In the genomic region with DNA sequence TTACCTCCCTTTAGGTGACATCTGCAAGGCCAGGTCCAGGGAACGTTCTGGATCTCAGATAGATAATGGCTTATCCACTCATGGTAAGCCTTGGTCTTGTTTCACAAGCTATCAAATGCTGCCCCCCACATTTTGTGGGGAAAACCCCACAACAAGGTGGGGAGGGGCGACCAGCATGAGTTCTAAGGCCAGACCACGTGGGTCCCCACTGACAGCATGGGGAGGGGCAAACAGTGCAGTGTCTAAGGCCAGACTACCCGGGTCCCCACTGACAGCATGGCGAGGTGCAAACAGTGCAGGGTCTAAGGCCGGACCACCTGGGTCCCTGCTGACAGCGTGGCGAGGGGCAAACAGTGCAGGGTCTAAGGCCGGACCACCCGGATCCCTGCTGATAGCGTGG, we compare ENCODE assay signal across 29 cellular contexts.
"Had no signal": no experiment of that assay in that cellular context is flagged by ENCODE, and none has a peak within 500 bp of the region (broad histone marks: within the 10 kb centered on the region; RNA-seq: fewer than 3 reads in every experiment).

No MANE protein-coding gene starts in this region.

- H3K4me3 ChIP-seq: adrenal gland, ascending aorta, esophagus squamous epithelium, heart right ventricle, left lung, lung, pancreas, psoas muscle, right atrium auricular region, tibial nerve had no signal

- H3K27me3 ChIP-seq: adrenal gland, ascending aorta, brain microvascular endothelial cell, esophagus squamous epithelium, heart right ventricle, left lung, pancreas, right atrium auricular region, tibial nerve had no signal

- H3K27ac ChIP-seq: adrenal gland, ascending aorta, brain microvascular endothelial cell, epithelial cell of prostate, esophagus squamous epithelium, heart right ventricle, left lung, neutrophil, pancreas, psoas muscle, right atrium auricular region had no signal

- H3K4me3 Mint-ChIP-seq: activated CD4-positive, alpha-beta memory T cell treated with anti-CD3 and anti-CD28 coated beads for 36 hours; activated naive CD4-positive, alpha-beta T cell treated with anti-CD3 and anti-CD28 coated beads for 36 hours; activated naive CD8-positive, alpha-beta T cell treated with anti-CD3 and anti-CD28 coated beads for 36 hours; activated T-helper 1 cell treated with anti-CD3 and anti-CD28 coated beads, Interleukin-12 subunit alpha, Interleukin-12 subunit beta, Interleukin-2, Interleukin-4 antibody, amounts not matched to agents 30 ng/mL and 10 ng/mL and 1 ng/mL, durations not matched to agents 14 hours and 24 hours and 36 hours; natural killer cell; T-helper 2 cell treated with Interferon-gamma antibody and Interleukin-4, amounts not matched to agents 5 μg/mL and 100 μg/mL, for 36 hours had no signal

- H3K9me3 Mint-ChIP-seq: activated CD4-positive, alpha-beta memory T cell treated with anti-CD3 and anti-CD28 coated beads for 36 hours; activated T-helper 1 cell treated with anti-CD3 and anti-CD28 coated beads, Interleukin-12 subunit alpha, Interleukin-12 subunit beta, Interleukin-2, Interleukin-4 antibody, amounts not matched to agents 30 ng/mL and 10 ng/mL and 1 ng/mL, durations not matched to agents 14 hours and 24 hours and 36 hours; T-helper 2 cell treated with Interferon-gamma antibody and Interleukin-4, amounts not matched to agents 5 μg/mL and 100 μg/mL, for 36 hours had no signal

- H3K27ac Mint-ChIP-seq: activated CD4-positive, alpha-beta memory T cell treated with anti-CD3 and anti-CD28 coated beads for 36 hours; activated naive CD4-positive, alpha-beta T cell treated with anti-CD3 and anti-CD28 coated beads for 36 hours; activated naive CD8-positive, alpha-beta T cell treated with anti-CD3 and anti-CD28 coated beads for 36 hours; activated T-helper 1 cell treated with anti-CD3 and anti-CD28 coated beads, Interleukin-12 subunit alpha, Interleukin-12 subunit beta, Interleukin-2, Interleukin-4 antibody, amounts not matched to agents 30 ng/mL and 10 ng/mL and 1 ng/mL, durations not matched to agents 14 hours and 24 hours and 36 hours; T-helper 2 cell treated with Interferon-gamma antibody and Interleukin-4, amounts not matched to agents 5 μg/mL and 100 μg/mL, for 36 hours had no signal

- H3K36me3 Mint-ChIP-seq: activated CD4-positive, alpha-beta memory T cell treated with anti-CD3 and anti-CD28 coated beads for 36 hours; activated naive CD8-positive, alpha-beta T cell treated with anti-CD3 and anti-CD28 coated beads for 36 hours; natural killer cell had no signal

- H3K4me1 Mint-ChIP-seq: activated naive CD8-positive, alpha-beta T cell treated with anti-CD3 and anti-CD28 coated beads for 36 hours; natural killer cell had no signal

- H3K9me3 ChIP-seq: adrenal gland, ascending aorta, esophagus squamous epithelium, heart right ventricle, left lung, neutrophil, pancreas, psoas muscle, right atrium auricular region, tibial nerve had no signal

- H3K4me1 ChIP-seq: left lung, pancreas had no signal

- DNase-seq: activated CD4-positive, alpha-beta memory T cell treated with anti-CD3 and anti-CD28 coated beads for 36 hours; activated CD4-positive, alpha-beta T cell treated with anti-CD3 and anti-CD28 coated beads for 48 hours; activated CD8-positive, alpha-beta memory T cell treated with anti-CD3 and anti-CD28 coated beads, Interleukin-2, amount 50 U/mL, for 4 hours; activated effector memory CD4-positive, alpha-beta T cell treated with anti-CD3 and anti-CD28 coated beads, Interleukin-2, amount 50 U/mL, for 16 hours; activated naive CD4-positive, alpha-beta T cell treated with anti-CD3 and anti-CD28 coated beads for 36 hours; activated naive CD8-positive, alpha-beta T cell treated with anti-CD3 and anti-CD28 coated beads for 36 hours; activated T-cell treated with anti-CD3 and anti-CD28 coated beads, Interleukin-2, amount 50 U/mL, for 1 hour; brain microvascular endothelial cell; esophagus squamous epithelium; foreskin melanocyte; heart right ventricle; kidney glomerular epithelial cell; left lung; mesendoderm; natural killer cell; pancreas; psoas muscle; stimulated activated CD4-positive, alpha-beta T cell treated with anti-CD3 and anti-CD28 coated beads, Interleukin-2, amount 100 ng/mL, for 48 hours; stimulated activated naive CD4-positive, alpha-beta T cell treated with Interleukin-2 at 50 U/mL for 16 hours; T-helper 1 cell had no signal

- FAIRE-seq: pancreas had no signal

- H3K27me3 Mint-ChIP-seq: activated CD4-positive, alpha-beta memory T cell treated with anti-CD3 and anti-CD28 coated beads for 36 hours; activated naive CD8-positive, alpha-beta T cell treated with anti-CD3 and anti-CD28 coated beads for 36 hours had no signal

- H3K36me3 ChIP-seq: adrenal gland, ascending aorta, brain microvascular endothelial cell, esophagus squamous epithelium, heart right ventricle, left lung, neutrophil, pancreas, right atrium auricular region, tibial nerve had no signal
